19 cellular contexts compared by ENCODE assay signal in the genomic region with DNA sequence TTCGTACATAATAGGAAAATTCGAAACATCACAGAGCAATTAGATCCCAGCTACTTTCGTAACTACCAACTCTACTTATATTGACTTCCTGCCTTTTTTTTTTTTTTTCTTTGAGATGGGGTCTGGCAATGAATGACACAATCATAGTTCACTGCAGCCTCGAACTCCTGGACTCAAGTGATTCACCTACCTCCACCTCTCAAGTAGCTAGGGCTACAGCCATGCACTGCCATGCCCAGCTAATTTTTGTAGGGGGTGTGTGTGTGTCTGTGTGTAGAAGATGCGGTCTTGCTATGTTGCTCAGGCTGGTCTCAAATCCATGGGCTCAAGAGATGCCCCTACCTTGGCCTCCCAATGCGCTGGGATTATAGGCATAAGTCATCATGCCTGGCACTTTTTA. TPM values are rescaled to one million over a fixed set of nuclear protein-coding genes. Genes with fewer than 3 reads are reported as not detected.
DNase-seq lines count a peak whose midpoint lies in the region; ATAC-seq and TF ChIP-seq lines count a peak whose summit lies in the region.
"Had no signal": no experiment of that assay in that cellular context is flagged by ENCODE, and none has a peak within 500 bp of the region (broad histone marks: within the 10 kb centered on the region; RNA-seq: fewer than 3 reads in every experiment).

No MANE protein-coding gene starts in this region.

- H3K9me3 Mint-ChIP-seq in H9 (no peaks in the 10 kb centered on the region), mesothelial cell of epicardium (no peaks in the 10 kb centered on the region), endothelial cell (ENCODE audit: unreplicated experiment) (no peaks in the 10 kb centered on the region), glutamatergic neuron (ENCODE audit: unreplicated experiment) (peaks cover 4% of the 10 kb centered on the region)
- no peaks in the 10 kb centered on the region for H3K9me3 Mint-ChIP-seq in activated naive CD4-positive, alpha-beta T cell treated with anti-CD3 and anti-CD28 coated beads, Interleukin-2, amount 50 U/mL, for 72 hours
- H3K9me3 Mint-ChIP-seq: CD4-positive, CD25-positive, alpha-beta regulatory T cell; T-helper 1 cell treated with Interleukin-12 subunit alpha and Interleukin-12 subunit beta and Interleukin-4 antibody, amounts not matched to agents 30 μg/mL and 1 μg/mL, for 36 hours had no signal

- H3K14ac ChIP-seq in H9 (ENCODE audit: insufficient read depth, low read length) = no peak overlapping the region

- H2BK20ac ChIP-seq in H9 (ENCODE audit: low read depth, low read length, poor library complexity, severe bottlenecking) = no peak overlapping the region

- H3K9ac ChIP-seq in H9 (ENCODE audit: extremely low read depth, insufficient read length, low read length) = no peak overlapping the region

- no peak overlapping the region for H2BK15ac ChIP-seq in H9 (ENCODE audit: low read depth, low read length)

- H2BK120ac ChIP-seq in H9 (ENCODE audit: low read depth, low read length, poor library complexity, severe bottlenecking) = no peak overlapping the region

- H2AK5ac ChIP-seq in H9 (ENCODE audit: insufficient read length, low read length) = no peak overlapping the region

- no peak overlapping the region for H3T11ph ChIP-seq in H9 (ENCODE audit: low read length)

- no peak overlapping the region for H2BK12ac ChIP-seq in H9 (ENCODE audit: insufficient read length, low read depth, low read length)

- no peak overlapping the region for H2AFZ ChIP-seq in H9 (ENCODE audit: low read length)

- no peak overlapping the region for H3K4me2 ChIP-seq in H9 (ENCODE audit: insufficient read depth, insufficient read length, low read length)

- H3K56ac ChIP-seq in H9 (ENCODE audit: insufficient read length, low read depth, low read length) = no peak overlapping the region

- H3K27ac ChIP-seq in H9 (ENCODE audit: insufficient read length, low read depth, low read length) (no peak overlapping the region), adrenal gland (no peak overlapping the region)
- H3K27ac ChIP-seq: lower lobe of right lung had no signal

- no peak overlapping the region for H4K91ac ChIP-seq in H9 (ENCODE audit: insufficient read length, low read depth, low read length)

- no peaks in the 10 kb centered on the region for H3K23me2 ChIP-seq in H9 (ENCODE audit: insufficient read length, low read depth, low read length, poor library complexity, severe bottlenecking)

- no peaks in the 10 kb centered on the region for H4K20me1 ChIP-seq in H9 (ENCODE audit: control insufficient read depth, insufficient read depth, insufficient read length)

- H4K5ac ChIP-seq in H9 (ENCODE audit: insufficient read length, low read depth, low read length) = no peak overlapping the region

- H3K18ac ChIP-seq in H9 (ENCODE audit: insufficient read length, low read depth, low read length) = no peak overlapping the region

- DNase-seq in DMS 273 (lab: John Stamatoyannopoulos, UW; ENCODE audit: unreplicated experiment) (peak; percentile 53), DMS 273 treated with DMSO at 0.1 percent for 48 hours (lab: John Stamatoyannopoulos, UW) (no peak), H9 (no peak), mesothelial cell of epicardium (ENCODE audit: low spot score in 2 of 2, unreplicated experiment in 2 of 2) (no peak), endothelial cell (ENCODE audit: low spot score) (no peak), glutamatergic neuron (no peak), adrenal gland (no peak)
- DNase-seq in activated naive CD4-positive, alpha-beta T cell treated with anti-CD3 and anti-CD28 coated beads, Interleukin-2, amount 50 U/mL, for 72 hours (ENCODE audit: low spot score in 2 of 2) = no peak
- DNase-seq: 8988T; activated CD4-positive, alpha-beta T cell treated with anti-CD3 and anti-CD28 coated beads, Interleukin-2, amount 50 U/mL, for 1 hour; lower lobe of right lung; NCI-H1092; NCI-H446; PC-3 had no signal

- peaks cover 2 to 10% of the 10 kb centered on the region in 2 experiments for H3K4me1 Mint-ChIP-seq in H9
- no peaks in the 10 kb centered on the region for H3K4me1 Mint-ChIP-seq in mesothelial cell of epicardium
- no peaks in the 10 kb centered on the region for H3K4me1 Mint-ChIP-seq in endothelial cell (ENCODE audit: unreplicated experiment)
- peaks cover under 1% of the 10 kb centered on the region for H3K4me1 Mint-ChIP-seq in glutamatergic neuron (ENCODE audit: low read depth, unreplicated experiment)

- intact Hi-C loops in adrenal gland (cut with DNase I) = no loop called here

- H3K27me3 Mint-ChIP-seq in H9 (ENCODE audit: low read depth) (peaks cover 3% of the 10 kb centered on the region; the same call in 1 of the 2 replicates), mesothelial cell of epicardium (ENCODE audit: low read depth) (no peaks in the 10 kb centered on the region), endothelial cell (ENCODE audit: unreplicated experiment) (peaks cover 5% of the 10 kb centered on the region), glutamatergic neuron (ENCODE audit: unreplicated experiment) (peaks cover 2% of the 10 kb centered on the region)
- H3K27me3 Mint-ChIP-seq: CD4-positive, CD25-positive, alpha-beta regulatory T cell had no signal

- no peak overlapping the region for H3K4me3 Mint-ChIP-seq in H9
- H3K4me3 Mint-ChIP-seq in mesothelial cell of epicardium = no peak overlapping the region
- no peak overlapping the region for H3K4me3 Mint-ChIP-seq in endothelial cell (ENCODE audit: unreplicated experiment)
- no peak overlapping the region for H3K4me3 Mint-ChIP-seq in glutamatergic neuron (ENCODE audit: unreplicated experiment)
- H3K4me3 Mint-ChIP-seq: T-helper 1 cell treated with Interleukin-12 subunit alpha and Interleukin-12 subunit beta and Interleukin-4 antibody, amounts not matched to agents 30 μg/mL and 1 μg/mL, for 36 hours had no signal

- H3K9me3 ChIP-seq in H9 (ENCODE audit: control insufficient read depth, low read depth, low read length) = no peaks in the 10 kb centered on the region
- H3K9me3 ChIP-seq in adrenal gland (replicated peaks in 1 of 3) = no peaks in the 10 kb centered on the region
- H3K9me3 ChIP-seq: lower lobe of right lung had no signal

- H3K79me1 ChIP-seq in H9 (ENCODE audit: insufficient read depth, low read depth, low read length, poor library complexity, severe bottlenecking) = no peaks in the 10 kb centered on the region

- H3K23ac ChIP-seq in H9 (ENCODE audit: insufficient read length, low read depth, low read length) = no peak overlapping the region

- no peak overlapping the region for H3K4ac ChIP-seq in H9 (ENCODE audit: low read depth, low read length)

- H3K4me1 ChIP-seq in H9 (ENCODE audit: insufficient read depth, low read length) = no peaks in the 10 kb centered on the region
- peaks cover under 1 to 4% of the 10 kb centered on the region in 2 donors for H3K4me1 ChIP-seq in adrenal gland (replicated peaks in 1 of 2)

- H3K27ac Mint-ChIP-seq in H9 (peak overlapping the region in 2 of 3 experiments; percentile 88 to 95; a peak in 6 of 7 replicates), mesothelial cell of epicardium (peak overlapping the region; percentile 21), endothelial cell (ENCODE audit: unreplicated experiment) (no peak overlapping the region), glutamatergic neuron (ENCODE audit: unreplicated experiment) (no peak overlapping the region)
- peak overlapping the region; percentile 39 to 60 for H3K27ac Mint-ChIP-seq in activated naive CD4-positive, alpha-beta T cell treated with anti-CD3 and anti-CD28 coated beads, Interleukin-2, amount 50 U/mL, for 72 hours
- H3K27ac Mint-ChIP-seq: T-helper 1 cell treated with Interleukin-12 subunit alpha and Interleukin-12 subunit beta and Interleukin-4 antibody, amounts not matched to agents 30 μg/mL and 1 μg/mL, for 36 hours had no signal

- TF ChIP-seq CTCF in H9 (conservative IDR thresholded peaks at IDR 0.05) (no peak), mesothelial cell of epicardium (IDR thresholded peaks at IDR 0.05; ENCODE audit: unreplicated experiment) (no peak), endothelial cell (IDR thresholded peaks at IDR 0.05; ENCODE audit: unreplicated experiment) (no peak), glutamatergic neuron (IDR thresholded peaks at IDR 0.05; ENCODE audit: partially characterized antibody, unreplicated experiment) (no peak), adrenal gland (IDR thresholded peaks at IDR 0.05) (no peak)

- peaks cover 0 to 23% of the 10 kb centered on the region in 2 donors for H3K36me3 ChIP-seq in adrenal gland (replicated peaks in 1 of 2)

- no peak for TF ChIP-seq POLR2A in adrenal gland (IDR thresholded peaks at IDR 0.05)

- H3K36me3 Mint-ChIP-seq in H9 (ENCODE audit: insufficient read depth in 1 of 3, low read depth in 3 of 3) (peaks cover 11 to 22% (median 12%) of the 10 kb centered on the region in 3 experiments; a peak in 6 of 7 replicates), mesothelial cell of epicardium (peaks cover 4% of the 10 kb centered on the region), endothelial cell (ENCODE audit: low read depth, unreplicated experiment) (peaks cover 7% of the 10 kb centered on the region), glutamatergic neuron (ENCODE audit: unreplicated experiment) (no peaks in the 10 kb centered on the region)
- H3K36me3 Mint-ChIP-seq in activated naive CD4-positive, alpha-beta T cell treated with anti-CD3 and anti-CD28 coated beads, Interleukin-2, amount 50 U/mL, for 72 hours = peaks cover 0 to 6% of the 10 kb centered on the region in 2 donors

- H3K4me3 ChIP-seq in adrenal gland = no peak overlapping the region
- H3K4me3 ChIP-seq: coronary artery, lower lobe of right lung had no signal

- ATAC-seq in activated naive CD4-positive, alpha-beta T cell treated with anti-CD3 and anti-CD28 coated beads, Interleukin-2, amount 50 U/mL, for 72 hours = peak; percentile 28 to 39
- ATAC-seq: PC-3 had no signal

- H3K27me3 ChIP-seq in H9 (ENCODE audit: insufficient read depth, low read length) = no peaks in the 10 kb centered on the region
- H3K27me3 ChIP-seq in adrenal gland = no peaks in the 10 kb centered on the region

- H3K79me2 ChIP-seq in H9 (ENCODE audit: insufficient read depth, low read length) = no peaks in the 10 kb centered on the region

- no peak overlapping the region for H2BK5ac ChIP-seq in H9 (ENCODE audit: insufficient read length, low read length)

- no peak overlapping the region for H4K8ac ChIP-seq in H9 (replicated peaks; ENCODE audit: insufficient read length, low read depth, low read length)

- WGBS in H9 (ENCODE audit: extremely low coverage, insufficient read length, low lambda C conversion rate) = no CpG with 5 or more reads among the region's 6 CpGs
- 62 to 74% (median 70%) methylated on average over 6 of the region's 6 CpGs for WGBS in adrenal gland, 4 donors

RNA-seq across cellular contexts. Expression of a gene that starts 5.8 kb away (rescaled TPM):
- total RNA-seq in H9 (2021) (121 and 129 TPM in 2 replicates), mesothelial cell of epicardium (86.6 to 93.4 TPM (median 88.2 TPM) in 3 replicates), endothelial cell (ENCODE audit: unreplicated experiment) (71.5 TPM), glutamatergic neuron (ENCODE audit: unreplicated experiment) (128 TPM), adrenal gland (100 to 1,000 TPM; 127 to 198 (median 146) TPM)
- total RNA-seq in activated naive CD4-positive, alpha-beta T cell treated with anti-CD3 and anti-CD28 coated beads, Interleukin-2, amount 50 U/mL, for 72 hours = 100 to 1,000 TPM in 1 of 2 donors, 10 to 100 TPM in 1; 85.7 to 111 TPM
- polyA plus RNA-seq in adrenal gland = 100 to 1,000 TPM in 1 of 3 donors, 10 to 100 TPM in 2; 75.7 to 318 (median 82.0) TPM

RNA-seq across cellular contexts. Expression of a gene that starts 42.3 kb away (rescaled TPM):
- total RNA-seq in H9 (2021) (267 and 278 TPM in 2 replicates), mesothelial cell of epicardium (267 to 318 TPM (median 280 TPM) in 3 replicates), endothelial cell (ENCODE audit: unreplicated experiment) (235 TPM), glutamatergic neuron (ENCODE audit: unreplicated experiment) (372 TPM), adrenal gland (100 to 1,000 TPM; 145 to 258 (median 176) TPM)
- 100 to 1,000 TPM; 160 to 182 TPM for total RNA-seq in activated naive CD4-positive, alpha-beta T cell treated with anti-CD3 and anti-CD28 coated beads, Interleukin-2, amount 50 U/mL, for 72 hours
- 100 to 1,000 TPM in 2 of 3 donors, 10 to 100 TPM in 1; 99.4 to 321 (median 123) TPM for polyA plus RNA-seq in adrenal gland

RNA-seq across cellular contexts. Expression of a gene that starts 47.3 kb away (rescaled TPM):
- total RNA-seq in H9 (2021) (not detected in 2 replicates), mesothelial cell of epicardium (not detected in 3 replicates), endothelial cell (ENCODE audit: unreplicated experiment) (not detected), glutamatergic neuron (ENCODE audit: unreplicated experiment) (not detected), adrenal gland (under 1 TPM in 3 of 8 donors, not detected in 5; 0.14 to 0.46 (median 0.14) TPM)
- 1 to 10 TPM in 1 of 2 donors, under 1 TPM in 1; 0.25 to 2.3 TPM for total RNA-seq in activated naive CD4-positive, alpha-beta T cell treated with anti-CD3 and anti-CD28 coated beads, Interleukin-2, amount 50 U/mL, for 72 hours
- not detected for polyA plus RNA-seq in adrenal gland
- total RNA-seq: CD4-positive, CD25-positive, alpha-beta regulatory T cell; PC-3; skeletal muscle tissue; subcutaneous adipose tissue had no signal

RNA-seq across cellular contexts. Expression of a gene that starts 53.9 kb away (rescaled TPM):
- total RNA-seq in H9 (2021) (0.31 and 0.48 TPM in 2 replicates), mesothelial cell of epicardium (0.20 TPM in 1 of 3 replicates, not detected in the others), endothelial cell (ENCODE audit: unreplicated experiment) (0.38 TPM), glutamatergic neuron (ENCODE audit: unreplicated experiment) (not detected), adrenal gland (1 to 10 TPM in 2 of 8 donors, under 1 TPM in 3, not detected in 3; 0.35 to 1.7 (median 0.95) TPM)
- 10 to 100 TPM; 14.2 to 24.1 TPM for total RNA-seq in activated naive CD4-positive, alpha-beta T cell treated with anti-CD3 and anti-CD28 coated beads, Interleukin-2, amount 50 U/mL, for 72 hours
- polyA plus RNA-seq in adrenal gland = 1 to 10 TPM in 2 of 3 donors, under 1 TPM in 1; 0.57 to 7.7 (median 4.3) TPM

RNA-seq across cellular contexts. Expression of a gene that starts 59.1 kb away (rescaled TPM):
- 3.3 and 3.4 TPM in 2 replicates for total RNA-seq in H9 (2021)
- 1 to 10 TPM; 3.3 to 4.3 TPM for total RNA-seq in activated naive CD4-positive, alpha-beta T cell treated with anti-CD3 and anti-CD28 coated beads, Interleukin-2, amount 50 U/mL, for 72 hours
- 1.4 to 1.6 TPM (median 1.5 TPM) in 3 replicates for total RNA-seq in mesothelial cell of epicardium
- total RNA-seq in endothelial cell (ENCODE audit: unreplicated experiment) = 7.3 TPM
- total RNA-seq in glutamatergic neuron (ENCODE audit: unreplicated experiment) = 1.3 TPM
- total RNA-seq in adrenal gland = 10 to 100 TPM in 4 of 8 donors, 1 to 10 TPM in 4; 6.7 to 24.4 (median 11.3) TPM
- 1 to 10 TPM; 3.1 to 4.2 (median 4.0) TPM for polyA plus RNA-seq in adrenal gland

Comparison
In these comparisons a context has a peak if more than half of its experiments do, and no peak if none do; other contexts are left out.
1. H3K27ac Mint-ChIP-seq: peak in H9 (2 of 3), activated naive CD4-positive, alpha-beta T cell treated with anti-CD3 and anti-CD28 coated beads, Interleukin-2, amount 50 U/mL, for 72 hours (2 of 2) and mesothelial cell of epicardium (single experiment); none in endothelial cell (single experiment) and glutamatergic neuron (single experiment).